Comparison of ENCODE assay signal across 29 cellular contexts in genomic region chr10:55803055-55803454, GRCh38.
"Had no signal": no experiment of that assay in that cellular context is flagged by ENCODE, and none has a peak within 500 bp of the region (broad histone marks: within the 10 kb centered on the region; RNA-seq: fewer than 3 reads in every experiment).

No MANE protein-coding gene starts in this region.

- H3K27ac ChIP-seq: stomach, suprapubic skin, testis, thoracic aorta, thyroid gland, tibial artery, tibial nerve, transverse colon, upper lobe of left lung, upper lobe of right lung, uterus, vagina had no signal

- H3K27me3 Mint-ChIP-seq: stimulated activated memory B cell treated with anti-CD40 and anti-IgM and Interleukin-4, amounts not matched to agents 10 μg/mL and 1 μg/mL and 100 μg/mL, for 72 hours; stimulated activated naive B cell treated with anti-CD40 and anti-IgM and Interleukin-4, amounts not matched to agents 10 μg/mL and 1 μg/mL and 100 μg/mL, for 72 hours; stimulated activated naive CD8-positive, alpha-beta T cell treated with anti-CD3 and anti-CD28 coated beads, Interleukin-15, amount 100 ng/mL, for 72 hours; stimulated activated naive CD8-positive, alpha-beta T cell treated with anti-CD3 and anti-CD28 coated beads, Interleukin-15, Interleukin-2, amounts not matched to agents 100 ng/mL and 50 ng/mL, for 24 hours; type B pancreatic cell had no signal

- H3K9me3 ChIP-seq: stomach, suprapubic skin, testis, thoracic aorta, thyroid gland, tibial artery, tibial nerve, transverse colon, upper lobe of right lung, uterus, vagina had no signal

- H3K4me3 ChIP-seq: stomach, suprapubic skin, testis, thoracic aorta, thyroid gland, tibial artery, tibial nerve, transverse colon, upper lobe of left lung, upper lobe of right lung, uterus, vagina had no signal

- H3K4me3 Mint-ChIP-seq: stimulated activated effector memory CD8-positive, alpha-beta T cell treated with anti-CD3 and anti-CD28 coated beads, Interleukin-12 subunit alpha, Interleukin-12 subunit beta, amount 100 ng/mL, for 72 hours; stimulated activated memory B cell treated with anti-CD40 and anti-IgM and Interleukin-4, amounts not matched to agents 10 μg/mL and 1 μg/mL and 100 μg/mL, for 72 hours; stimulated activated naive B cell treated with anti-CD40 and anti-IgM and Interleukin-4, amounts not matched to agents 10 μg/mL and 1 μg/mL and 100 μg/mL, for 72 hours; stimulated activated naive CD8-positive, alpha-beta T cell treated with anti-CD3 and anti-CD28 coated beads, Interleukin-15, amount 100 ng/mL, for 72 hours; stimulated activated naive CD8-positive, alpha-beta T cell treated with anti-CD3 and anti-CD28 coated beads, Interleukin-15, Interleukin-2, amounts not matched to agents 100 ng/mL and 50 ng/mL, for 24 hours; type B pancreatic cell had no signal

- FAIRE-seq: urothelium cell line had no signal

- H3K9me3 Mint-ChIP-seq: type B pancreatic cell had no signal

- DNase-seq: stimulated activated CD4-positive, alpha-beta T cell treated with anti-CD3 and anti-CD28 coated beads, Interleukin-2, amount 100 ng/mL, for 48 hours; stimulated activated CD4-positive, alpha-beta T cell treated with anti-CD3 and anti-CD28 coated beads, Interleukin-4, amount 100 ng/mL, for 1 hour; stimulated activated CD4-positive, alpha-beta T cell treated with anti-CD3 and anti-CD28 coated beads, Interleukin-4, amount 100 ng/mL, for 24 hours; stimulated activated CD4-positive, alpha-beta T cell treated with anti-CD3 and anti-CD28 coated beads, Interleukin-4, amount 100 ng/mL, for 4 hours; stimulated activated CD8-positive, alpha-beta memory T cell treated with anti-CD3 and anti-CD28 coated beads, Interleukin-4, amount 100 ng/mL, for 48 hours; stimulated activated naive B cell treated with anti-CD40 and anti-IgM and Interleukin-4, amounts not matched to agents 10 μg/mL and 1 μg/mL and 100 μg/mL, for 72 hours; stimulated activated naive CD4-positive, alpha-beta T cell; stimulated activated naive CD4-positive, alpha-beta T cell treated with Interleukin-2 at 50 U/mL for 16 hours; stimulated activated naive CD8-positive, alpha-beta T cell treated with anti-CD3 and anti-CD28 coated beads, Interleukin-15, amount 100 ng/mL, for 72 hours; stimulated activated naive CD8-positive, alpha-beta T cell treated with anti-CD3 and anti-CD28 coated beads, Interleukin-15, Interleukin-2, amounts not matched to agents 100 U/mL and 50 U/mL, for 24 hours; stomach; substantia nigra; testis; thyroid gland; tibial artery; transverse colon; trophoblast cell; upper lobe of left lung; upper lobe of right lung; uterus had no signal

- H3K36me3 Mint-ChIP-seq: stimulated activated effector memory CD8-positive, alpha-beta T cell treated with anti-CD3 and anti-CD28 coated beads, Interleukin-12 subunit alpha, Interleukin-12 subunit beta, amount 100 ng/mL, for 72 hours; stimulated activated memory B cell treated with anti-CD40 and anti-IgM and Interleukin-4, amounts not matched to agents 10 μg/mL and 1 μg/mL and 100 μg/mL, for 72 hours; stimulated activated naive B cell treated with anti-CD40 and anti-IgM and Interleukin-4, amounts not matched to agents 10 μg/mL and 1 μg/mL and 100 μg/mL, for 72 hours; type B pancreatic cell had no signal

- H3K27ac Mint-ChIP-seq: stimulated activated effector memory CD8-positive, alpha-beta T cell treated with anti-CD3 and anti-CD28 coated beads, Interleukin-12 subunit alpha, Interleukin-12 subunit beta, amount 100 ng/mL, for 72 hours; stimulated activated memory B cell treated with anti-CD40 and anti-IgM and Interleukin-4, amounts not matched to agents 10 μg/mL and 1 μg/mL and 100 μg/mL, for 72 hours; stimulated activated naive B cell treated with anti-CD40 and anti-IgM and Interleukin-4, amounts not matched to agents 10 μg/mL and 1 μg/mL and 100 μg/mL, for 72 hours; stimulated activated naive CD8-positive, alpha-beta T cell treated with anti-CD3 and anti-CD28 coated beads, Interleukin-15, amount 100 ng/mL, for 72 hours; stimulated activated naive CD8-positive, alpha-beta T cell treated with anti-CD3 and anti-CD28 coated beads, Interleukin-15, Interleukin-2, amounts not matched to agents 100 ng/mL and 50 ng/mL, for 24 hours; type B pancreatic cell had no signal

- H3K4me1 Mint-ChIP-seq: stimulated activated effector memory CD8-positive, alpha-beta T cell treated with anti-CD3 and anti-CD28 coated beads, Interleukin-12 subunit alpha, Interleukin-12 subunit beta, amount 100 ng/mL, for 72 hours; stimulated activated memory B cell treated with anti-CD40 and anti-IgM and Interleukin-4, amounts not matched to agents 10 μg/mL and 1 μg/mL and 100 μg/mL, for 72 hours; stimulated activated naive B cell treated with anti-CD40 and anti-IgM and Interleukin-4, amounts not matched to agents 10 μg/mL and 1 μg/mL and 100 μg/mL, for 72 hours; stimulated activated naive CD8-positive, alpha-beta T cell treated with anti-CD3 and anti-CD28 coated beads, Interleukin-15, amount 100 ng/mL, for 72 hours had no signal

- H3K4me1 ChIP-seq: stomach, suprapubic skin, testis, thyroid gland, tibial artery, tibial nerve, transverse colon, upper lobe of left lung, upper lobe of right lung, uterus, vagina had no signal

- ATAC-seq: stimulated activated effector memory CD8-positive, alpha-beta T cell treated with anti-CD3 and anti-CD28 coated beads, Interleukin-12 subunit alpha, Interleukin-12 subunit beta, amount 100 ng/mL, for 72 hours; stimulated activated memory B cell treated with anti-CD40 and anti-IgM and Interleukin-4, amounts not matched to agents 10 μg/mL and 1 μg/mL and 100 μg/mL, for 72 hours; stimulated activated naive B cell treated with anti-CD40 and anti-IgM and Interleukin-4, amounts not matched to agents 10 μg/mL and 1 μg/mL and 100 μg/mL, for 72 hours; stimulated activated naive CD8-positive, alpha-beta T cell treated with anti-CD3 and anti-CD28 coated beads, Interleukin-15, amount 100 ng/mL, for 72 hours; stimulated activated naive CD8-positive, alpha-beta T cell treated with anti-CD3 and anti-CD28 coated beads, Interleukin-15, Interleukin-2, amounts not matched to agents 100 U/mL and 50 U/mL, for 24 hours; upper lobe of right lung had no signal

- H3K36me3 ChIP-seq: stomach, suprapubic skin, thoracic aorta, thyroid gland, tibial artery, tibial nerve, transverse colon, upper lobe of left lung, upper lobe of right lung, uterus, vagina had no signal
